Comparison of ENCODE assay signal across 26 cellular contexts in the genomic region with DNA sequence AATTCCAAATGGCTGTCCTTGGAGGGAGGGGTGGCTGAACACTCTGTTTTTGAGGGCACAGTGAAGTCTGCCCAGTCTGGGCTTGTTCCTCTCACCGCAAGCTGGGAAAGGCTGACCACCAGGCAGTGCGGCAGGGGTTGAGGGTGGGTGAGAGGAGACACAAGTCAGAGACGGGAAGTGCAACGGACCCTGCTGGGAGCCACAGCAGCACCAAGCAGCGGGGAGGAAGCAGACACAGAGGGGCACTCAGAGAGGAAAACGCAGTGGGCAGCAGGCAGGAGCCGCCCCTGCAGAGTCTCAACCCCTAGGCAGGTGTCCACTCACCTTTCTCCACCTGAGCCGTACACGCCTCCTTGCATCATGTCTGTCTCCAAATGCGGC. TPM values are rescaled to one million over a fixed set of nuclear protein-coding genes. Genes with fewer than 3 reads are reported as not detected.
A peak's percentile ranks its signal among the peaks of the same experiment; 100 is the strongest.
DNase-seq lines count a peak whose midpoint lies in the region; ATAC-seq, FAIRE-seq and TF ChIP-seq lines count a peak whose summit lies in the region.
"Had no signal": no experiment of that assay in that cellular context is flagged by ENCODE, and none has a peak within 500 bp of the region (broad histone marks: within the 10 kb centered on the region; RNA-seq: fewer than 3 reads in every experiment).

No MANE protein-coding gene starts in this region.

- DNase-seq in left ventricle myocardium inferior (no peak), Right ventricle myocardium inferior (ENCODE audit: missing footprints) (no peak), gastrocnemius medialis (no peak), foreskin melanocyte (no peak), kidney (no peak), GM10266 (ENCODE audit: extremely low spot score) (no peak)
- no peak for DNase-seq in T-helper 2 cell treated with Interferon-gamma antibody and Interleukin-4, amounts not matched to agents 5 μg/mL and 100 μg/mL, for 36 hours (ENCODE audit: low spot score)
- DNase-seq: activated CD8-positive, alpha-beta memory T cell treated with anti-CD3 and anti-CD28 coated beads, Interleukin-2, amount 10 ng/mL, durations not matched to agents 7 days and 5 days; activated naive CD8-positive, alpha-beta T cell treated with anti-CD3 and anti-CD28 coated beads, Interleukin-2, amount 10 ng/mL, durations not matched to agents 7 days and 5 days; Calu3; effector CD4-positive, alpha-beta T cell; GOT3; mesenchymal stem cell; natural killer cell; NCI-H1105; NCI-H2029 treated with DMSO at 0.1 percent for 48 hours; NCI-H345; NCI-H82; OCI-M1; pancreas; SJCRH30; T-cell had no signal

- H3K36me3 Mint-ChIP-seq in T-helper 2 cell treated with Interferon-gamma antibody and Interleukin-4, amounts not matched to agents 5 μg/mL and 100 μg/mL, for 36 hours (ENCODE audit: low read depth) = peaks cover 25% of the 10 kb centered on the region
- H3K36me3 Mint-ChIP-seq: natural killer cell had no signal

- H3K4me3 ChIP-seq in left ventricle myocardium inferior (peak overlapping the region; percentile 30), gastroesophageal sphincter (peak overlapping the region in 1 of 2 donors; percentile 16), gastrocnemius medialis (no peak overlapping the region), kidney (ENCODE audit: low read length in 2 of 2) (no peak overlapping the region)
- H3K4me3 ChIP-seq: pancreas, SJCRH30 had no signal

- H3K4me3 Mint-ChIP-seq in T-helper 2 cell treated with Interferon-gamma antibody and Interleukin-4, amounts not matched to agents 5 μg/mL and 100 μg/mL, for 36 hours = no peak overlapping the region
- H3K4me3 Mint-ChIP-seq: activated CD8-positive, alpha-beta memory T cell treated with anti-CD3 and anti-CD28 coated beads, Interleukin-2, amount 10 ng/mL, durations not matched to agents 7 days and 5 days; activated naive CD8-positive, alpha-beta T cell treated with anti-CD3 and anti-CD28 coated beads, Interleukin-2, amount 10 ng/mL, durations not matched to agents 7 days and 5 days; activated T-helper 1 cell treated with anti-CD3 and anti-CD28 coated beads, Interleukin-12 subunit alpha, Interleukin-12 subunit beta, Interleukin-2, Interleukin-4 antibody, amounts not matched to agents 30 ng/mL and 10 ng/mL and 1 ng/mL, durations not matched to agents 14 hours and 24 hours and 36 hours; natural killer cell; T-cell had no signal

- H3K27ac ChIP-seq in left ventricle myocardium inferior (replicated peaks) (peak overlapping the region; percentile 80), gastroesophageal sphincter (peak overlapping the region; percentile 39 to 84 (median 79)), gastrocnemius medialis (peak overlapping the region; percentile 73 to 96 (median 88)), kidney (ENCODE audit: low read depth in 2 of 2, low read length in 2 of 2) (no peak overlapping the region)
- H3K27ac ChIP-seq: C4-2B, pancreas, SJCRH30 had no signal

- H3K9ac ChIP-seq in kidney (ENCODE audit: low read length in 2 of 2) = no peak overlapping the region

- no peaks in the 10 kb centered on the region for H3K27me3 Mint-ChIP-seq in T-helper 2 cell treated with Interferon-gamma antibody and Interleukin-4, amounts not matched to agents 5 μg/mL and 100 μg/mL, for 36 hours (ENCODE audit: low read depth)
- H3K27me3 Mint-ChIP-seq: activated CD8-positive, alpha-beta memory T cell treated with anti-CD3 and anti-CD28 coated beads, Interleukin-2, amount 10 ng/mL, durations not matched to agents 7 days and 5 days; activated naive CD8-positive, alpha-beta T cell treated with anti-CD3 and anti-CD28 coated beads, Interleukin-2, amount 10 ng/mL, durations not matched to agents 7 days and 5 days; T-cell had no signal

- WGBS in gastroesophageal sphincter (ENCODE audit: low coverage in 1 of 2), 2 donors = 70 to 80% methylated on average over 3 to 7 of the region's 10 CpGs

- peaks cover 6% of the 10 kb centered on the region for H3K4me1 Mint-ChIP-seq in T-helper 2 cell treated with Interferon-gamma antibody and Interleukin-4, amounts not matched to agents 5 μg/mL and 100 μg/mL, for 36 hours (ENCODE audit: low read depth)

- H3K9me3 ChIP-seq in left ventricle myocardium inferior (replicated peaks) = no peaks in the 10 kb centered on the region
- H3K9me3 ChIP-seq in gastroesophageal sphincter = no peaks in the 10 kb centered on the region
- H3K9me3 ChIP-seq in gastrocnemius medialis = no peaks in the 10 kb centered on the region
- no peaks in the 10 kb centered on the region for H3K9me3 ChIP-seq in kidney (ENCODE audit: control insufficient read depth in 1 of 2, low read length in 2 of 2)
- H3K9me3 ChIP-seq: pancreas, SJCRH30 had no signal

- no peak for FAIRE-seq in kidney (lab: Jason Lieb, UNC)
- FAIRE-seq: HepG2, pancreas had no signal

- TF ChIP-seq POLR2A in gastroesophageal sphincter (IDR thresholded peaks at IDR 0.05) = no peak
- TF ChIP-seq POLR2A in gastrocnemius medialis (IDR thresholded peaks at IDR 0.05) = no peak

- TF ChIP-seq CTCF in left ventricle myocardium inferior (IDR thresholded peaks at IDR 0.05; ENCODE audit: borderline replicate concordance) = no peak
- TF ChIP-seq CTCF in gastroesophageal sphincter (IDR thresholded peaks at IDR 0.05) = no peak
- no peak for TF ChIP-seq CTCF in gastrocnemius medialis (IDR thresholded peaks at IDR 0.05 in 4 of 5, conservative IDR thresholded peaks at IDR 0.05 in 1 of 5)
- no peak for TF ChIP-seq CTCF in kidney (IDR thresholded peaks at IDR 0.05; ENCODE audit: borderline replicate concordance, extremely low read depth, insufficient read depth)
- no peak for TF ChIP-seq CTCF in GM10266 (IDR thresholded peaks at IDR 0.05; ENCODE audit: control insufficient read depth, insufficient read depth, low read depth, missing control alignments)

- H3K4me1 ChIP-seq in left ventricle myocardium inferior = peaks cover 88% of the 10 kb centered on the region
- H3K4me1 ChIP-seq in gastroesophageal sphincter = peaks cover 2 to 74% (median 38%) of the 10 kb centered on the region in 3 donors
- peaks cover 76 to 90% of the 10 kb centered on the region in 2 donors for H3K4me1 ChIP-seq in gastrocnemius medialis
- H3K4me1 ChIP-seq in kidney (ENCODE audit: control insufficient read depth in 1 of 2, insufficient read depth in 1 of 2, low read depth in 1 of 2, low read length in 2 of 2) = peaks cover 18 to 21% of the 10 kb centered on the region in 2 donors
- H3K4me1 ChIP-seq: SJCRH30 had no signal

- H3K27me3 ChIP-seq in left ventricle myocardium inferior (ENCODE audit: low read depth) (no peaks in the 10 kb centered on the region), gastroesophageal sphincter (no peaks in the 10 kb centered on the region), gastrocnemius medialis (no peaks in the 10 kb centered on the region)
- H3K27me3 ChIP-seq: pancreas, SJCRH30 had no signal

- no peak overlapping the region for H3K27ac Mint-ChIP-seq in T-helper 2 cell treated with Interferon-gamma antibody and Interleukin-4, amounts not matched to agents 5 μg/mL and 100 μg/mL, for 36 hours
- H3K27ac Mint-ChIP-seq: activated CD8-positive, alpha-beta memory T cell treated with anti-CD3 and anti-CD28 coated beads, Interleukin-2, amount 10 ng/mL, durations not matched to agents 7 days and 5 days; activated naive CD8-positive, alpha-beta T cell treated with anti-CD3 and anti-CD28 coated beads, Interleukin-2, amount 10 ng/mL, durations not matched to agents 7 days and 5 days; activated T-helper 1 cell treated with anti-CD3 and anti-CD28 coated beads, Interleukin-12 subunit alpha, Interleukin-12 subunit beta, Interleukin-2, Interleukin-4 antibody, amounts not matched to agents 30 ng/mL and 10 ng/mL and 1 ng/mL, durations not matched to agents 14 hours and 24 hours and 36 hours; natural killer cell; T-cell had no signal

- no peaks in the 10 kb centered on the region for H3K9me3 Mint-ChIP-seq in T-helper 2 cell treated with Interferon-gamma antibody and Interleukin-4, amounts not matched to agents 5 μg/mL and 100 μg/mL, for 36 hours
- H3K9me3 Mint-ChIP-seq: activated naive CD8-positive, alpha-beta T cell treated with anti-CD3 and anti-CD28 coated beads, Interleukin-2, amount 10 ng/mL, durations not matched to agents 7 days and 5 days; activated T-helper 1 cell treated with anti-CD3 and anti-CD28 coated beads, Interleukin-12 subunit alpha, Interleukin-12 subunit beta, Interleukin-2, Interleukin-4 antibody, amounts not matched to agents 30 ng/mL and 10 ng/mL and 1 ng/mL, durations not matched to agents 14 hours and 24 hours and 36 hours; natural killer cell; T-cell had no signal

- TF ChIP-seq EP300 in gastroesophageal sphincter (IDR thresholded peaks at IDR 0.05) = no peak

- in situ Hi-C loops in gastrocnemius medialis (cut with MboI; ENCODE audit: low sequenced_read_pairs in 4 of 4) = no loop called here

- intact Hi-C loops in left ventricle myocardium inferior (cut with micrococcal nuclease) (no loop called here), Right ventricle myocardium inferior (cut with DNase I) (no loop called here), gastrocnemius medialis (cut with DNase I; ENCODE audit: low total_unique reads) (loop anchor here (2.0 kb wide), 1 partner anchor 66 kb away; no protein-coding TSS in a partner anchor), kidney (cut with DNase I) (no loop called here)

- peaks cover 41% of the 10 kb centered on the region for H3K36me3 ChIP-seq in left ventricle myocardium inferior
- peaks cover 3 to 58% of the 10 kb centered on the region in 2 donors for H3K36me3 ChIP-seq in gastroesophageal sphincter
- H3K36me3 ChIP-seq in gastrocnemius medialis = peaks cover 0 to 36% of the 10 kb centered on the region in 2 donors
- peaks cover 20 to 49% of the 10 kb centered on the region in 2 donors for H3K36me3 ChIP-seq in kidney (ENCODE audit: control insufficient read depth in 1 of 2, insufficient read depth in 2 of 2, low read length in 2 of 2)

- ATAC-seq in Right ventricle myocardium inferior = no peak
- no peak for ATAC-seq in gastroesophageal sphincter
- ATAC-seq in gastrocnemius medialis = no peak
- ATAC-seq: activated CD8-positive, alpha-beta memory T cell treated with anti-CD3 and anti-CD28 coated beads, Interleukin-2, amount 10 ng/mL, durations not matched to agents 7 days and 5 days; HepG2; natural killer cell; pancreas; T-cell had no signal

RNA-seq across cellular contexts. Expression of a gene that starts 15.6 kb away (rescaled TPM):
- total RNA-seq in left ventricle myocardium inferior (74.5 TPM), Right ventricle myocardium inferior (76.7 TPM), gastroesophageal sphincter (100 to 1,000 TPM in 1 of 4 donors, 10 to 100 TPM in 3; 61.3 to 102 (median 70.1) TPM), gastrocnemius medialis (100 to 1,000 TPM in 1 of 4 donors, 10 to 100 TPM in 3; 69.3 to 142 (median 85.6) TPM), kidney (122 TPM)
- polyA plus RNA-seq in kidney (ENCODE audit: insufficient read depth, low read depth, low replicate concordance) = 44.3 TPM

RNA-seq across cellular contexts. Expression of a gene that starts 23.6 kb away (rescaled TPM):
- total RNA-seq in left ventricle myocardium inferior (21.8 TPM), Right ventricle myocardium inferior (19.8 TPM), gastroesophageal sphincter (10 to 100 TPM; 21.4 to 34.2 (median 28.0) TPM), gastrocnemius medialis (10 to 100 TPM; 26.0 to 41.5 (median 27.5) TPM), kidney (60.2 TPM)
- polyA plus RNA-seq in kidney (ENCODE audit: insufficient read depth, low read depth, low replicate concordance) = 11.5 TPM

RNA-seq across cellular contexts. Expression of a gene that starts 46.6 kb away (rescaled TPM):
- 25.3 TPM for total RNA-seq in left ventricle myocardium inferior
- 31.3 TPM for total RNA-seq in Right ventricle myocardium inferior
- 10 to 100 TPM; 24.4 to 94.6 (median 49.9) TPM for total RNA-seq in gastroesophageal sphincter
- 10 to 100 TPM; 28.0 to 40.6 (median 32.5) TPM for total RNA-seq in gastrocnemius medialis
- total RNA-seq in kidney = 37.1 TPM
- polyA plus RNA-seq in kidney (ENCODE audit: insufficient read depth, low read depth, low replicate concordance) = 15.4 TPM

Comparison
In these comparisons a context has a peak if more than half of its experiments do, and no peak if none do; other contexts are left out.
1. H3K27ac ChIP-seq: peak in left ventricle myocardium inferior (single experiment), gastroesophageal sphincter (4 of 4) and gastrocnemius medialis (4 of 4); none in kidney (0 of 2).